Comparison of ENCODE assay signal across 10 cellular contexts in genomic region chr15:95875141-95875643, GRCh38.
DNase-seq lines count a peak whose midpoint lies in the region; ATAC-seq and TF ChIP-seq lines count a peak whose summit lies in the region.
"Had no signal": no experiment of that assay in that cellular context is flagged by ENCODE, and none has a peak within 500 bp of the region (broad histone marks: within the 10 kb centered on the region; RNA-seq: fewer than 3 reads in every experiment).

No MANE protein-coding gene starts in this region.

- H3K36me3 Mint-ChIP-seq in GM23338 (ENCODE audit: low read depth) = no peaks in the 10 kb centered on the region

- TF ChIP-seq CTCF in GM23338 (conservative IDR thresholded peaks at IDR 0.05; ENCODE audit: low read depth in 2 of 2) = no peak
- no peak for TF ChIP-seq CTCF in PC-3 (conservative IDR thresholded peaks at IDR 0.05; ENCODE audit: low read depth, low read length)
- TF ChIP-seq CTCF in fibroblast of lung (conservative IDR thresholded peaks at IDR 0.05 in 1 of 2, IDR thresholded peaks at IDR 0.05 in 1 of 2; ENCODE audit: low read depth in 1 of 2, low read length in 2 of 2) = no peak
- no peak for TF ChIP-seq CTCF in GM13976 (IDR thresholded peaks at IDR 0.05; ENCODE audit: borderline replicate concordance, control extremely low read depth, extremely low read depth, insufficient read depth, missing control alignments)

- H3K79me2 ChIP-seq in GM23338 (replicated peaks; ENCODE audit: insufficient read depth) = no peaks in the 10 kb centered on the region
- no peaks in the 10 kb centered on the region for H3K79me2 ChIP-seq in PC-3 (ENCODE audit: low read length)
- no peaks in the 10 kb centered on the region for H3K79me2 ChIP-seq in fibroblast of lung (ENCODE audit: control insufficient read depth, insufficient read depth, low read length)

- H3K4me1 Mint-ChIP-seq in GM23338 = peaks cover 18% of the 10 kb centered on the region

- H3K27me3 Mint-ChIP-seq in GM23338 (ENCODE audit: insufficient read depth, low read depth, poor library complexity) = peaks cover 4% of the 10 kb centered on the region

- H3K9me3 ChIP-seq in PC-3 (ENCODE audit: low read length) (no peaks in the 10 kb centered on the region), fibroblast of lung (ENCODE audit: control insufficient read depth, insufficient read depth, low read depth, low read length) (no peaks in the 10 kb centered on the region)
- H3K9me3 ChIP-seq: mucosa of descending colon had no signal

- H3K4me1 ChIP-seq in GM23338 (ENCODE audit: insufficient read depth) = peaks cover 18% of the 10 kb centered on the region
- H3K4me1 ChIP-seq in PC-3 (ENCODE audit: insufficient read depth, low read length) = peaks cover 30% of the 10 kb centered on the region
- H3K4me1 ChIP-seq in fibroblast of lung (ENCODE audit: control insufficient read depth, extremely low read depth, insufficient read depth, low read length) = no peaks in the 10 kb centered on the region

- H3K4me3 Mint-ChIP-seq in GM23338 = no peak overlapping the region

- no peaks in the 10 kb centered on the region for H3K9me3 Mint-ChIP-seq in GM23338

- POLR2A ChIA-PET in PC-3 (lab: Charles Lee; ENCODE audit: unreplicated experiment) = no interaction called here

- BruUV-seq in PC-3 (replicated peaks; lab: Mats Ljungman, UMichigan) = no TSS peak

- in situ Hi-C loops in GM13976 (cut with MboI; ENCODE audit: low sequenced_read_pairs, unreplicated experiment) = no loop called here

- H3K4me2 ChIP-seq in GM23338 (peak overlapping the region; percentile 9; the same call in 1 of the 2 replicates), PC-3 (ENCODE audit: low read length) (peak overlapping the region; percentile 33; the same call in 1 of the 2 replicates), fibroblast of lung (ENCODE audit: extremely low read depth, insufficient read depth, low read length) (no peak overlapping the region)

- intact Hi-C loops in PC-3 (cut with micrococcal nuclease) = no loop called here

- H3K27ac ChIP-seq in GM23338 (ENCODE audit: low read depth) (no peak overlapping the region), PC-3 (ENCODE audit: low read length) (peak overlapping the region; percentile 67), fibroblast of lung (ENCODE audit: insufficient read depth, low read length) (no peak overlapping the region)

- CTCF ChIA-PET in PC-3 (lab: Charles Lee) = no interaction called here

- H3K36me3 ChIP-seq in GM23338 (ENCODE audit: insufficient read depth) = no peaks in the 10 kb centered on the region
- H3K36me3 ChIP-seq in PC-3 (ENCODE audit: low read depth, low read length) = no peaks in the 10 kb centered on the region
- no peaks in the 10 kb centered on the region for H3K36me3 ChIP-seq in fibroblast of lung (ENCODE audit: control insufficient read depth, insufficient read depth, low read length)

- DNase-seq in GM23338 (ENCODE audit: low spot score) = no peak
- peak; percentile 84 for DNase-seq in PC-3
- DNase-seq in fibroblast of lung (ENCODE audit: low read depth in 2 of 2) = peak; percentile 64 to 76
- DNase-seq in renal cortical epithelial cell (ENCODE audit: low read depth) = peak; percentile 40
- no peak for DNase-seq in activated CD4-positive, alpha-beta T cell treated with anti-CD3 and anti-CD28 coated beads for 1 hour
- DNase-seq in cerebellar cortex (ENCODE audit: low spot score) = no peak
- no peak for DNase-seq in HuH-7 (ENCODE audit: low spot score)
- DNase-seq in GM13976 (ENCODE audit: low spot score) = no peak
- DNase-seq: NCI-H2171 treated with DMSO at 0.1 percent for 48 hours had no signal

- H3K4me3 ChIP-seq in GM23338 (no peak overlapping the region), PC-3 (ENCODE audit: low read length) (no peak overlapping the region), fibroblast of lung (replicated peaks in 1 of 4; ENCODE audit: control extremely low read depth in 1 of 4, insufficient read depth in 1 of 4, low read depth in 3 of 4, low read length in 4 of 4) (no peak overlapping the region)
- H3K4me3 ChIP-seq: mucosa of descending colon had no signal

- H2AFZ ChIP-seq in GM23338 (no peak overlapping the region), PC-3 (ENCODE audit: low read length) (peak overlapping the region; percentile 35), fibroblast of lung (ENCODE audit: low read length) (no peak overlapping the region)

- H3K27me3 ChIP-seq in GM23338 (ENCODE audit: insufficient read depth) (no peaks in the 10 kb centered on the region), PC-3 (ENCODE audit: low read length) (no peaks in the 10 kb centered on the region), fibroblast of lung (ENCODE audit: control insufficient read depth, insufficient read depth, low read length) (no peaks in the 10 kb centered on the region)

- H3F3A ChIP-seq in GM23338 (replicated peaks; ENCODE audit: low read depth) (no peaks in the 10 kb centered on the region), PC-3 (ENCODE audit: low read length, unreplicated experiment) (no peaks in the 10 kb centered on the region)

- peak overlapping the region; percentile 10; the same call in 1 of the 2 replicates for H3K27ac Mint-ChIP-seq in GM23338

- 0 out of 2 replicates have a peak, but pooled peaks cover 3% of the 10 kb centered on the region for H3K9me2 ChIP-seq in GM23338 (ENCODE audit: insufficient read depth)
- no peaks in the 10 kb centered on the region for H3K9me2 ChIP-seq in PC-3 (replicated peaks; ENCODE audit: low read length)

- ATAC-seq in GM23338 (no peak), PC-3 (no peak)
- ATAC-seq: mucosa of descending colon had no signal

- H3K9ac ChIP-seq in PC-3 (ENCODE audit: low read length) (no peak overlapping the region), fibroblast of lung (ENCODE audit: insufficient read depth, low read length) (no peak overlapping the region)

- no peaks in the 10 kb centered on the region for H4K20me1 ChIP-seq in GM23338 (replicated peaks; ENCODE audit: insufficient read depth)
- no peaks in the 10 kb centered on the region for H4K20me1 ChIP-seq in PC-3 (ENCODE audit: low read length)
- no peaks in the 10 kb centered on the region for H4K20me1 ChIP-seq in fibroblast of lung (ENCODE audit: control insufficient read depth, extremely low read depth, insufficient read depth, low read length)

TF ChIP-seq in GM23338, 12 proteins besides CTCF, POLR2A, EP300 and RAD21 (continues in another document):
- TF ChIP-seq EZH2phosphoT487 (IDR thresholded peaks at IDR 0.05; ENCODE audit: unreplicated experiment) (no peak), REST (IDR thresholded peaks at IDR 0.05; ENCODE audit: unreplicated experiment) (no peak), NANOG (IDR thresholded peaks at IDR 0.05; ENCODE audit: borderline replicate concordance) (no peak), EZH2 (IDR thresholded peaks at IDR 0.05; ENCODE audit: low read depth, unreplicated experiment) (no peak), ETS1 (IDR thresholded peaks at IDR 0.05) (no peak)

Comparison
In these comparisons a context has a peak if more than half of its experiments do, and no peak if none do; other contexts are left out.
1. DNase-seq: peak in PC-3 (single experiment), fibroblast of lung (2 of 2) and renal cortical epithelial cell (single experiment); none in GM23338 (single experiment), activated CD4-positive, alpha-beta T cell treated with anti-CD3 and anti-CD28 coated beads for 1 hour (single experiment), cerebellar cortex (single experiment), HuH-7 (single experiment) and GM13976 (single experiment).